ENCODE assay signal across 22 cellular contexts in genomic region chr2:188379748-188380147, GRCh38.
"Had no signal": no experiment of that assay in that cellular context is flagged by ENCODE, and none has a peak within 500 bp of the region (broad histone marks: within the 10 kb centered on the region; RNA-seq: fewer than 3 reads in every experiment).

No MANE protein-coding gene starts in this region.

- H3K27ac ChIP-seq: neutrophil, suprapubic skin, transverse colon, upper lobe of right lung had no signal

- H3K27ac Mint-ChIP-seq: effector memory CD8-positive, alpha-beta T cell; memory B cell; natural killer cell; stimulated activated naive CD8-positive, alpha-beta T cell treated with anti-CD3 and anti-CD28 coated beads, Interleukin-15, amount 100 ng/mL, for 72 hours had no signal

- H3K9me3 ChIP-seq: neutrophil, pancreas, suprapubic skin, transverse colon, upper lobe of right lung, uterus had no signal

- H3K4me3 ChIP-seq: lung, pancreas, smooth muscle cell, suprapubic skin, transverse colon, upper lobe of right lung, uterus had no signal

- H3K36me3 ChIP-seq: neutrophil, pancreas, suprapubic skin, transverse colon, upper lobe of right lung, uterus had no signal

- H3K4me1 Mint-ChIP-seq: memory B cell; natural killer cell; stimulated activated naive CD8-positive, alpha-beta T cell treated with anti-CD3 and anti-CD28 coated beads, Interleukin-15, amount 100 ng/mL, for 72 hours had no signal

- H3K4me3 Mint-ChIP-seq: effector memory CD8-positive, alpha-beta T cell; memory B cell; natural killer cell; stimulated activated naive CD8-positive, alpha-beta T cell treated with anti-CD3 and anti-CD28 coated beads, Interleukin-15, amount 100 ng/mL, for 72 hours had no signal

- DNase-seq: cortex of kidney; effector memory CD8-positive, alpha-beta T cell; natural killer cell; pancreas; stimulated activated CD4-positive, alpha-beta T cell treated with anti-CD3 and anti-CD28 coated beads, Interleukin-12 subunit alpha, Interleukin-12 subunit beta, amount 100 ng/mL, for 4 hours; stimulated activated CD4-positive, alpha-beta T cell treated with anti-CD3 and anti-CD28 coated beads, Interleukin-1b, Interleukin-23, amount 100 ng/mL, for 48 hours; stimulated activated CD4-positive, alpha-beta T cell treated with anti-CD3 and anti-CD28 coated beads, Interleukin-4, amount 100 ng/mL, for 1 hour; stimulated activated CD8-positive, alpha-beta memory T cell treated with anti-CD3 and anti-CD28 coated beads, Interleukin-4, amount 100 ng/mL, for 48 hours; stimulated activated naive CD4-positive, alpha-beta T cell; stimulated activated naive CD8-positive, alpha-beta T cell treated with anti-CD3 and anti-CD28 coated beads, Interleukin-15, amount 100 ng/mL, for 72 hours; transverse colon; upper lobe of right lung; uterus had no signal

- H3K4me2 ChIP-seq: smooth muscle cell had no signal

- FAIRE-seq: endometrium, frontal cortex, keratinocyte, pancreas had no signal

- H3K27me3 Mint-ChIP-seq: effector memory CD8-positive, alpha-beta T cell; memory B cell had no signal

- H3K27me3 ChIP-seq: neutrophil, pancreas, suprapubic skin, transverse colon, upper lobe of right lung, uterus had no signal

- H3K4me1 ChIP-seq: upper lobe of right lung had no signal

- ATAC-seq: effector memory CD8-positive, alpha-beta T cell; natural killer cell; sciatic nerve; stimulated activated naive CD8-positive, alpha-beta T cell treated with anti-CD3 and anti-CD28 coated beads, Interleukin-15, amount 100 ng/mL, for 72 hours; upper lobe of right lung had no signal

- H3K36me3 Mint-ChIP-seq: natural killer cell had no signal
